Comparison of ENCODE assay signal across 12 cellular contexts in the genomic region with DNA sequence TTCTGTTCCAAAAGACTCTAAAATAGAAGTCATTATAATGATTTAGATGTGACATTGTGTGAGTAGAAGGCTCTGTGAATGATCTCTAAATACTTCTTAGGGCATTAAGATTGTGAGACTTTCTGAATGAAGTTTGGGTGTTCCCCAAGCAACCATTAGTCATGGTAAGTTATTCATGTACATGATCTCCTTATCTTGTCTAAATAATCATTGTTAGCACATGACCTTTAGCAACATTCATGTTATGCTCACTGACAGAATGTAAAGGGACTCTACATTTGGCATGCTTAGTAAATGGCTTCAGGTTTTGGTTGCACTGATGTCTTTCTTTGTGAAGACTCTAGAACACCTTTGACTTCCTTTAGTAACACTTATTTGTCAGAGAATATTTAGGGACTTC.
DNase-seq lines count a peak whose midpoint lies in the region; TF ChIP-seq lines count a peak whose summit lies in the region.
"Had no signal": no experiment of that assay in that cellular context is flagged by ENCODE, and none has a peak within 500 bp of the region (broad histone marks: within the 10 kb centered on the region; RNA-seq: fewer than 3 reads in every experiment).

No MANE protein-coding gene starts in this region.

- no peak for TF ChIP-seq CTCF in HFFc6 (IDR thresholded peaks at IDR 0.05)

- H3K27ac Mint-ChIP-seq in HFFc6 = no peak overlapping the region
- H3K27ac Mint-ChIP-seq: CD4-positive, alpha-beta T cell had no signal

- no peaks in the 10 kb centered on the region for H3K9me3 Mint-ChIP-seq in HFFc6
- H3K9me3 Mint-ChIP-seq: CD4-positive, alpha-beta T cell had no signal

- no peak overlapping the region for H3K4me3 Mint-ChIP-seq in HFFc6
- H3K4me3 Mint-ChIP-seq: CD4-positive, alpha-beta T cell had no signal

- no peaks in the 10 kb centered on the region for H3K27me3 Mint-ChIP-seq in HFFc6 (ENCODE audit: insufficient read depth)
- H3K27me3 Mint-ChIP-seq: CD4-positive, alpha-beta T cell had no signal

- H3K4me1 Mint-ChIP-seq in HFFc6 (ENCODE audit: low read depth) = peaks cover 12% of the 10 kb centered on the region

- DNase-seq in Daoy (ENCODE audit: low read depth) (peak; percentile 3), HFFc6 (peak; percentile 15), amniotic epithelial cell (ENCODE audit: low read depth) (peak; percentile 31), foreskin melanocyte (peak; percentile 32), GM03348 (ENCODE audit: low spot score) (no peak), AG08396 (ENCODE audit: low spot score) (no peak), NCI-H510A (lab: John Stamatoyannopoulos, UW) (no peak)
- DNase-seq: CD4-positive, alpha-beta T cell; DND-41; NCI-H1436 treated with DMSO at 0.1 percent for 48 hours; NCI-H2227 treated with DMSO at 0.1 percent for 48 hours; NCI-H526 treated with DMSO at 0.1 percent for 48 hours had no signal

- no peaks in the 10 kb centered on the region for H3K36me3 Mint-ChIP-seq in HFFc6 (ENCODE audit: low read depth)

Comparison
In these comparisons a context has a peak if more than half of its experiments do, and no peak if none do; other contexts are left out.
1. DNase-seq: peak in Daoy (single experiment), HFFc6 (single experiment), amniotic epithelial cell (single experiment) and foreskin melanocyte (single experiment); none in GM03348 (single experiment), AG08396 (single experiment) and NCI-H510A (single experiment).